Comparison of ENCODE assay signal across 17 cellular contexts in genomic region chr12:71477609-71478008, GRCh38. TPM values are rescaled to one million over a fixed set of nuclear protein-coding genes. Genes with fewer than 3 reads are reported as not detected.
DNase-seq lines count a peak whose midpoint lies in the region; ATAC-seq and TF ChIP-seq lines count a peak whose summit lies in the region.
"Had no signal": no experiment of that assay in that cellular context is flagged by ENCODE, and none has a peak within 500 bp of the region (broad histone marks: within the 10 kb centered on the region; RNA-seq: fewer than 3 reads in every experiment).

No MANE protein-coding gene starts in this region.

- H3K9me2 ChIP-seq in GM23338 (ENCODE audit: insufficient read depth) = no peaks in the 10 kb centered on the region

- H3K4me3 ChIP-seq in GM23338 (no peak overlapping the region), psoas muscle (no peak overlapping the region), uterus (no peak overlapping the region)
- H3K4me3 ChIP-seq: BLaER1 treated with 17β-estradiol and CSF1 and Interleukin-3, amounts not matched to agents 10 nM and 100 nM had no signal

- no peak overlapping the region for H3K27ac ChIP-seq in GM23338 (ENCODE audit: low read depth)
- peak overlapping the region; percentile 67 for H3K27ac ChIP-seq in psoas muscle
- no peak overlapping the region for H3K27ac ChIP-seq in uterus
- H3K27ac ChIP-seq: 22Rv1; BLaER1 treated with 17β-estradiol and CSF1 and Interleukin-3, amounts not matched to agents 10 nM and 100 nM; RWPE1 had no signal

- H3K4me1 ChIP-seq in GM23338 (ENCODE audit: insufficient read depth) (no peaks in the 10 kb centered on the region), psoas muscle (peaks cover 21% of the 10 kb centered on the region), uterus (no peaks in the 10 kb centered on the region)
- H3K4me1 ChIP-seq: BLaER1 treated with 17β-estradiol and CSF1 and Interleukin-3, amounts not matched to agents 10 nM and 100 nM had no signal

- H3K4me2 ChIP-seq in GM23338 = no peak overlapping the region
- H3K4me2 ChIP-seq: BLaER1 treated with 17β-estradiol and CSF1 and Interleukin-3, amounts not matched to agents 10 nM and 100 nM had no signal

- H3K36me3 ChIP-seq in GM23338 (ENCODE audit: insufficient read depth) (no peaks in the 10 kb centered on the region), psoas muscle (ENCODE audit: insufficient read depth in 1 of 2, low read depth in 1 of 2) (no peaks in the 10 kb centered on the region), uterus (no peaks in the 10 kb centered on the region)
- H3K36me3 ChIP-seq: BLaER1 treated with 17β-estradiol and CSF1 and Interleukin-3, amounts not matched to agents 10 nM and 100 nM had no signal

- ATAC-seq in GM23338 (no peak), psoas muscle (no peak), HG02759 (IDR thresholded peaks at IDR 0.05; ENCODE audit: unreplicated experiment) (no peak)
- no peak for ATAC-seq in effector memory CD8-positive, alpha-beta T cell (replicated peaks)

- intact Hi-C loops in psoas muscle (cut with DNase I) (no loop called here), uterus (cut with DNase I; ENCODE audit: low total_unique reads) (no loop called here)

- H3K4me3 Mint-ChIP-seq in GM23338 (no peak overlapping the region), chondrocyte (ENCODE audit: unreplicated experiment) (no peak overlapping the region)
- no peak overlapping the region for H3K4me3 Mint-ChIP-seq in effector memory CD8-positive, alpha-beta T cell
- H3K4me3 Mint-ChIP-seq: CD8-positive, alpha-beta memory T cell; H9 had no signal

- H3K9me3 Mint-ChIP-seq in GM23338 = no peaks in the 10 kb centered on the region
- H3K9me3 Mint-ChIP-seq in chondrocyte (ENCODE audit: low read depth) = peaks cover 7% of the 10 kb centered on the region
- H3K9me3 Mint-ChIP-seq in effector memory CD8-positive, alpha-beta T cell = peaks cover 2 to 4% of the 10 kb centered on the region in 2 donors
- H3K9me3 Mint-ChIP-seq: H9 had no signal

- no peak overlapping the region for H2AFZ ChIP-seq in GM23338

- TF ChIP-seq POLR2A in uterus (IDR thresholded peaks at IDR 0.05) = no peak

- TF ChIP-seq CTCF in GM23338 (conservative IDR thresholded peaks at IDR 0.05; ENCODE audit: low read depth in 2 of 2) (no peak), chondrocyte (IDR thresholded peaks at IDR 0.05) (no peak), psoas muscle (IDR thresholded peaks at IDR 0.05) (no peak), uterus (IDR thresholded peaks at IDR 0.05) (no peak)

- H3K36me3 Mint-ChIP-seq in GM23338 (ENCODE audit: low read depth) (no peaks in the 10 kb centered on the region), chondrocyte (ENCODE audit: low read depth) (peaks cover 3% of the 10 kb centered on the region)
- H3K36me3 Mint-ChIP-seq in effector memory CD8-positive, alpha-beta T cell (ENCODE audit: insufficient read depth) = no peaks in the 10 kb centered on the region
- H3K36me3 Mint-ChIP-seq: CD8-positive, alpha-beta memory T cell had no signal

- H3K4me1 Mint-ChIP-seq in GM23338 (no peaks in the 10 kb centered on the region), chondrocyte (ENCODE audit: low read depth) (peaks cover 49% of the 10 kb centered on the region)
- no peaks in the 10 kb centered on the region for H3K4me1 Mint-ChIP-seq in effector memory CD8-positive, alpha-beta T cell (ENCODE audit: low read depth in 2 of 2)
- H3K4me1 Mint-ChIP-seq: CD8-positive, alpha-beta memory T cell; H9 had no signal

- H3K27me3 ChIP-seq in GM23338 (ENCODE audit: insufficient read depth) (no peaks in the 10 kb centered on the region), psoas muscle (ENCODE audit: insufficient read depth in 3 of 3, low read length in 2 of 3) (no peaks in the 10 kb centered on the region), uterus (no peaks in the 10 kb centered on the region)
- H3K27me3 ChIP-seq: BLaER1 treated with 17β-estradiol and CSF1 and Interleukin-3, amounts not matched to agents 10 nM and 100 nM had no signal

- no peaks in the 10 kb centered on the region for H3F3A ChIP-seq in GM23338 (replicated peaks; ENCODE audit: low read depth)

- H3K27me3 Mint-ChIP-seq in GM23338 (ENCODE audit: insufficient read depth, low read depth, poor library complexity) (no peaks in the 10 kb centered on the region), chondrocyte (ENCODE audit: low read depth) (no peaks in the 10 kb centered on the region)
- peaks cover 10 to 28% of the 10 kb centered on the region in 2 donors for H3K27me3 Mint-ChIP-seq in effector memory CD8-positive, alpha-beta T cell

- DNase-seq in DMS 273 (lab: John Stamatoyannopoulos, UW; ENCODE audit: unreplicated experiment) (peak; percentile 50), DMS 273 treated with DMSO at 0.1 percent for 48 hours (lab: John Stamatoyannopoulos, UW) (no peak), GM23338 (ENCODE audit: low spot score) (no peak), chondrocyte (ENCODE audit: low spot score) (no peak), psoas muscle (no peak), uterus (no peak)
- no peak for DNase-seq in effector memory CD8-positive, alpha-beta T cell
- DNase-seq: CD8-positive, alpha-beta memory T cell; H9; NCI-H1436; NCI-H2081 treated with DMSO at 0.1 percent for 48 hours; NCI-H526 had no signal

- H3K27ac Mint-ChIP-seq in GM23338 (peak overlapping the region; percentile 57; the same call in 1 of the 2 replicates), chondrocyte (ENCODE audit: unreplicated experiment) (peak overlapping the region; percentile 78)
- no peak overlapping the region for H3K27ac Mint-ChIP-seq in effector memory CD8-positive, alpha-beta T cell
- H3K27ac Mint-ChIP-seq: CD8-positive, alpha-beta memory T cell; H9 had no signal

- H3K9me3 ChIP-seq in psoas muscle = no peaks in the 10 kb centered on the region
- H3K9me3 ChIP-seq in uterus = no peaks in the 10 kb centered on the region
- H3K9me3 ChIP-seq: BLaER1 treated with 17β-estradiol and CSF1 and Interleukin-3, amounts not matched to agents 10 nM and 100 nM had no signal

- H3K79me2 ChIP-seq in GM23338 (replicated peaks; ENCODE audit: insufficient read depth) = no peaks in the 10 kb centered on the region

- no peaks in the 10 kb centered on the region for H4K20me1 ChIP-seq in GM23338 (replicated peaks; ENCODE audit: insufficient read depth)
- H4K20me1 ChIP-seq: BLaER1 treated with 17β-estradiol and CSF1 and Interleukin-3, amounts not matched to agents 10 nM and 100 nM had no signal

- 96 to 99% (median 97%) methylated on average over 2 of the region's 2 CpGs for WGBS in psoas muscle, 3 donors

TF ChIP-seq in GM23338, 12 proteins besides CTCF, POLR2A, EP300 and RAD21 (continues in another document):
- TF ChIP-seq POLR2AphosphoS5 (IDR thresholded peaks at IDR 0.05; ENCODE audit: low read depth) = no peak
- no peak for TF ChIP-seq STAT1 (IDR thresholded peaks at IDR 0.05; ENCODE audit: unreplicated experiment)
- TF ChIP-seq REST (IDR thresholded peaks at IDR 0.05; ENCODE audit: unreplicated experiment) = no peak
- TF ChIP-seq EZH2 (IDR thresholded peaks at IDR 0.05; ENCODE audit: low read depth, unreplicated experiment) = no peak
- TF ChIP-seq ZNF331 (CRISPR knock-in tag; IDR thresholded peaks at IDR 0.05; ENCODE audit: low read depth) = no peak
- TF ChIP-seq CREB1 (CRISPR knock-in tag; IDR thresholded peaks at IDR 0.05; ENCODE audit: low read depth) = no peak
- no peak for TF ChIP-seq ZNF114 (CRISPR knock-in tag; IDR thresholded peaks at IDR 0.05)
- TF ChIP-seq EZH2phosphoT487 (IDR thresholded peaks at IDR 0.05; ENCODE audit: unreplicated experiment) = no peak
- TF ChIP-seq JUNB (IDR thresholded peaks at IDR 0.05; ENCODE audit: unreplicated experiment) = no peak

RNA-seq across cellular contexts. Expression of gene LGR5, which starts 38.0 kb away (rescaled TPM):
- total RNA-seq in GM23338 (2014; rRNA removed; shearing (Covaris generic)) = 0.17 and 0.66 TPM in 2 replicates
- polyA plus RNA-seq in GM23338 (2016; fragmentation: Nextera tagmentation; extraction: Ambion mirVana) (0.09 and 0.26 TPM in 2 replicates), psoas muscle (10 to 100 TPM in 1 of 3 donors, 1 to 10 TPM in 1, under 1 TPM in 1; 0.04 to 19.5 (median 8.7) TPM)
- total RNA-seq in chondrocyte (13.8 to 31.0 TPM (median 14.3 TPM) in 3 replicates), psoas muscle (1 to 10 TPM; 1.7 to 6.4 (median 4.8) TPM), uterus (10 to 100 TPM in 1 of 4 donors, under 1 TPM in 3; under 0.01 to 34.5 (median 0.43) TPM)
- total RNA-seq: CD8-positive, alpha-beta memory T cell; HT1080 had no signal
- polyA plus RNA-seq: CD8-positive, alpha-beta memory T cell had no signal

Comparison
In these comparisons a context has a peak if more than half of its experiments do, and no peak if none do; other contexts are left out.
1. H3K27ac Mint-ChIP-seq: peak in GM23338 (single experiment) and chondrocyte (single experiment); none in effector memory CD8-positive, alpha-beta T cell (0 of 2).